Comparison of ENCODE assay signal across 1 cellular context in the genomic region with DNA sequence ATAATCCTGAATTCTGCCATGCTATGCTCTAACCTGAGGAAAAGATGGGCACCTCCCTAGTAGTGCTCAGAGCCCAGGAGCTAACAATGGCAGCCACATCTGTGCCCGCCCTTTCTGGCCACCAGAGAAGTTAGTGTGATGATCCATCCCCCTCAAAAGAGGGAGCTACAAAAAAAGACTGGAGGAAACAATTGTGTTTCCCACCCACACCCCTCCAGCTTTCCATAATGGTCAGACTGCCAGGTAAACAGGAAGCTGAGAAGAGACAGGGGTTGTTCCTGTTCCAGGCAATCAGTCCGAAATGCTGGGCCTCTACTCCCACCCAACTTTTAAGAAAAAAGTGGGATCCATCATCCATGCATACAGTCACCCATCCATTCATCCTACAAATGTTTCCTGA.
A peak's percentile ranks its signal among the peaks of the same experiment; 100 is the strongest.
TF ChIP-seq lines count a peak whose summit lies in the region.

No MANE protein-coding gene starts in this region.

TF ChIP-seq in HepG2, 621 proteins besides CTCF, POLR2A, EP300 and RAD21:
- TF ChIP-seq, protein P1, sequence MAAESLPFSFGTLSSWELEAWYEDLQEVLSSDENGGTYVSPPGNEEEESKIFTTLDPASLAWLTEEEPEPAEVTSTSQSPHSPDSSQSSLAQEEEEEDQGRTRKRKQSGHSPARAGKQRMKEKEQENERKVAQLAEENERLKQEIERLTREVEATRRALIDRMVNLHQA (CRISPR knock-in tag; IDR thresholded peaks at IDR 0.05) = no peak
- TF ChIP-seq ETV5 (CRISPR knock-in tag; IDR thresholded peaks at IDR 0.05; ENCODE audit: borderline replicate concordance) (peak; percentile 36; the same call in 1 of the 2 replicates), FOXO1 (CRISPR knock-in tag; IDR thresholded peaks at IDR 0.05) (peak; percentile 24; the same call in 1 of the 2 replicates), ZNF564 (CRISPR knock-in tag; IDR thresholded peaks at IDR 0.05) (no peak), REXO4 (CRISPR knock-in tag; IDR thresholded peaks at IDR 0.05; ENCODE audit: borderline replicate concordance) (no peak), ZNF782 (CRISPR knock-in tag; IDR thresholded peaks at IDR 0.05; ENCODE audit: borderline replicate concordance) (no peak), ZNF607 (CRISPR knock-in tag; IDR thresholded peaks at IDR 0.05; ENCODE audit: borderline replicate concordance) (no peak), FOXK1 (CRISPR knock-in tag; IDR thresholded peaks at IDR 0.05; ENCODE audit: borderline replicate concordance, low read depth) (no peak), ZNF589 (CRISPR knock-in tag; conservative IDR thresholded peaks at IDR 0.05) (no peak), CBX2 (IDR thresholded peaks at IDR 0.05; ENCODE audit: low read depth, low read length) (no peak), CBX2 (CRISPR knock-in tag; IDR thresholded peaks at IDR 0.05; ENCODE audit: low read depth) (no peak), FOXA3 (CRISPR knock-in tag; IDR thresholded peaks at IDR 0.05) (0 out of 2 replicates have a peak, but pooled peaks have one; percentile 11), TBX2 (CRISPR knock-in tag; IDR thresholded peaks at IDR 0.05; ENCODE audit: borderline replicate concordance) (0 out of 2 replicates have a peak, but pooled peaks have one; percentile 17), MED1 (CRISPR knock-in tag; IDR thresholded peaks at IDR 0.05) (peak; percentile 48; the same call in 1 of the 2 replicates), SAP130 (CRISPR knock-in tag; IDR thresholded peaks at IDR 0.05; ENCODE audit: low read depth) (0 out of 2 replicates have a peak, but pooled peaks have one; percentile 22), IRX3 (CRISPR knock-in tag; IDR thresholded peaks at IDR 0.05; ENCODE audit: borderline replicate concordance, low read depth) (no peak), ZNF775 (CRISPR knock-in tag; IDR thresholded peaks at IDR 0.05; ENCODE audit: borderline replicate concordance) (no peak), MYC (CRISPR knock-in tag; IDR thresholded peaks at IDR 0.05; ENCODE audit: borderline replicate concordance) (no peak), ZNF879 (CRISPR knock-in tag; IDR thresholded peaks at IDR 0.05) (no peak)
- TF ChIP-seq, protein P2, sequence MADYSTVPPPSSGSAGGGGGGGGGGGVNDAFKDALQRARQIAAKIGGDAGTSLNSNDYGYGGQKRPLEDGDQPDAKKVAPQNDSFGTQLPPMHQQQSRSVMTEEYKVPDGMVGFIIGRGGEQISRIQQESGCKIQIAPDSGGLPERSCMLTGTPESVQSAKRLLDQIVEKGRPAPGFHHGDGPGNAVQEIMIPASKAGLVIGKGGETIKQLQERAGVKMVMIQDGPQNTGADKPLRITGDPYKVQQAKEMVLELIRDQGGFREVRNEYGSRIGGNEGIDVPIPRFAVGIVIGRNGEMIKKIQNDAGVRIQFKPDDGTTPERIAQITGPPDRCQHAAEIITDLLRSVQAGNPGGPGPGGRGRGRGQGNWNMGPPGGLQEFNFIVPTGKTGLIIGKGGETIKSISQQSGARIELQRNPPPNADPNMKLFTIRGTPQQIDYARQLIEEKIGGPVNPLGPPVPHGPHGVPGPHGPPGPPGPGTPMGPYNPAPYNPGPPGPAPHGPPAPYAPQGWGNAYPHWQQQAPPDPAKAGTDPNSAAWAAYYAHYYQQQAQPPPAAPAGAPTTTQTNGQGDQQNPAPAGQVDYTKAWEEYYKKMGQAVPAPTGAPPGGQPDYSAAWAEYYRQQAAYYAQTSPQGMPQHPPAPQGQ (CRISPR knock-in tag; IDR thresholded peaks at IDR 0.05; ENCODE audit: borderline replicate concordance) = no peak
- TF ChIP-seq, protein P3, sequence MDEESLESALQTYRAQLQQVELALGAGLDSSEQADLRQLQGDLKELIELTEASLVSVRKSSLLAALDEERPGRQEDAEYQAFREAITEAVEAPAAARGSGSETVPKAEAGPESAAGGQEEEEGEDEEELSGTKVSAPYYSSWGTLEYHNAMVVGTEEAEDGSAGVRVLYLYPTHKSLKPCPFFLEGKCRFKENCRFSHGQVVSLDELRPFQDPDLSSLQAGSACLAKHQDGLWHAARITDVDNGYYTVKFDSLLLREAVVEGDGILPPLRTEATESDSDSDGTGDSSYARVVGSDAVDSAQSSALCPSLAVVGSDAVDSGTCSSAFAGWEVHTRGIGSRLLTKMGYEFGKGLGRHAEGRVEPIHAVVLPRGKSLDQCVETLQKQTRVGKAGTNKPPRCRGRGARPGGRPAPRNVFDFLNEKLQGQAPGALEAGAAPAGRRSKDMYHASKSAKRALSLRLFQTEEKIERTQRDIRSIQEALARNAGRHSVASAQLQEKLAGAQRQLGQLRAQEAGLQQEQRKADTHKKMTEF (CRISPR knock-in tag; IDR thresholded peaks at IDR 0.05) = no peak
- TF ChIP-seq, protein P4, sequence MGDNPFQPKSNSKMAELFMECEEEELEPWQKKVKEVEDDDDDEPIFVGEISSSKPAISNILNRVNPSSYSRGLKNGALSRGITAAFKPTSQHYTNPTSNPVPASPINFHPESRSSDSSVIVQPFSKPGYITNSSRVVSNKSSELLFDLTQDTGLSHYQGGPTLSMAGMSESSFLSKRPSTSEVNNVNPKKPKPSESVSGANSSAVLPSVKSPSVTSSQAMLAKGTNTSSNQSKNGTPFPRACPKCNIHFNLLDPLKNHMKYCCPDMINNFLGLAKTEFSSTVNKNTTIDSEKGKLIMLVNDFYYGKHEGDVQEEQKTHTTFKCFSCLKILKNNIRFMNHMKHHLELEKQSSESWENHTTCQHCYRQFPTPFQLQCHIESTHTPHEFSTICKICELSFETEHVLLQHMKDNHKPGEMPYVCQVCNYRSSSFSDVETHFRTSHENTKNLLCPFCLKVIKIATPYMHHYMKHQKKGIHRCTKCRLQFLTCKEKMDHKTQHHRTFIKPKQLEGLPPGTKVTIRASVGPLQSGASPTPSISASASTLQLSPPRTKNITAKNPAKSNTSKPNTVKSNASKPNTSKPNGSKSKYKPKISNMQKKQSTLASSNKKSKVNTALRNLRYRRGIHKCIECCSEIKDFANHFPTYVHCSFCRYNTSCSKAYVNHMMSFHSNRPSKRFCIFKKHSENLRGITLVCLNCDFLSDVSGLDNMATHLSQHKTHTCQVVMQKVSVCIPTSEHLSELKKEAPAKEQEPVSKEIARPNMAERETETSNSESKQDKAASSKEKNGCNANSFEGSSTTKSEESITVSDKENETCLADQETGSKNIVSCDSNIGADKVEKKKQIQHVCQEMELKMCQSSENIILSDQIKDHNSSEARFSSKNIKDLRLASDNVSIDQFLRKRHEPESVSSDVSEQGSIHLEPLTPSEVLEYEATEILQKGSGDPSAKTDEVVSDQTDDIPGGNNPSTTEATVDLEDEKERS (CRISPR knock-in tag; IDR thresholded peaks at IDR 0.05) = no peak
- TF ChIP-seq, protein P5, sequence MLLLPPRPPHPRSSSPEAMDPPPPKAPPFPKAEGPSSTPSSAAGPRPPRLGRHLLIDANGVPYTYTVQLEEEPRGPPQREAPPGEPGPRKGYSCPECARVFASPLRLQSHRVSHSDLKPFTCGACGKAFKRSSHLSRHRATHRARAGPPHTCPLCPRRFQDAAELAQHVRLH (CRISPR knock-in tag; IDR thresholded peaks at IDR 0.05; ENCODE audit: borderline replicate concordance, low read depth) = no peak
TF ChIP-seq in HepG2: peak in this region for 6.
